In the genomic region with DNA sequence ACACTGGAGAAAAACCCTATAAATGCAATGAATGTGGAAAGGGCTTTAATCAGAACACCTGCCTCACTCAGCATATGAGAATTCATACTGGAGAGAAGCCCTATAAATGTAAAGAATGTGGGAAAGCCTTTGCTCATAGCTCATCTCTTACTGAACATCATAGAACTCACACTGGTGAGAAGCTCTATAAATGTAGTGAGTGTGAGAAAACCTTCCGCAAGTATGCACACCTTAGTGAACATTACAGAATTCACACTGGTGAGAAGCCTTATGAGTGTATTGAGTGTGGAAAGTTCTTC, we compare ENCODE assay signal across 25 cellular contexts. TPM values are rescaled to one million over a fixed set of nuclear protein-coding genes. Genes with fewer than 3 reads are reported as not detected.
"Had no signal": no experiment of that assay in that cellular context is flagged by ENCODE, and none has a peak within 500 bp of the region (broad histone marks: within the 10 kb centered on the region; RNA-seq: fewer than 3 reads in every experiment).

No MANE protein-coding gene starts in this region.

- H3K4me3 ChIP-seq: dorsolateral prefrontal cortex, esophagus muscularis mucosa, left lung, lung, right atrium auricular region had no signal

- H3K27me3 Mint-ChIP-seq: central memory CD8-positive, alpha-beta T cell; naive B cell had no signal

- H3K4me1 Mint-ChIP-seq: central memory CD8-positive, alpha-beta T cell; immature natural killer cell; nephron progenitor cell; stimulated activated effector memory CD8-positive, alpha-beta T cell treated with anti-CD3 and anti-CD28 coated beads, Interleukin-12 subunit alpha, Interleukin-12 subunit beta, amount 100 ng/mL, for 72 hours had no signal

- DNase-seq: cortex of kidney; dorsolateral prefrontal cortex; effector memory CD4-positive, alpha-beta T cell; gastrocnemius medialis; glutamatergic neuron; immature natural killer cell; left lung; mesenchymal stem cell; midbrain; naive B cell; nephron progenitor cell; posterior cingulate gyrus; stimulated activated CD4-positive, alpha-beta T cell treated with anti-CD3 and anti-CD28 coated beads, Interleukin-4, amount 100 ng/mL, for 1 hour; stimulated activated CD8-positive, alpha-beta memory T cell treated with anti-CD3 and anti-CD28 coated beads, Interleukin-4, amount 100 ng/mL, for 48 hours; stimulated activated naive CD8-positive, alpha-beta T cell treated with anti-CD3 and anti-CD28 coated beads, Interleukin-15, Interleukin-2, amounts not matched to agents 100 U/mL and 50 U/mL, for 24 hours; trophoblast cell had no signal

- H3K4me1 ChIP-seq: esophagus muscularis mucosa, gastrocnemius medialis, left lung, right atrium auricular region had no signal

- H3K27ac Mint-ChIP-seq: nephron progenitor cell; stimulated activated effector memory CD8-positive, alpha-beta T cell treated with anti-CD3 and anti-CD28 coated beads, Interleukin-12 subunit alpha, Interleukin-12 subunit beta, amount 100 ng/mL, for 72 hours had no signal

- H3K4me3 Mint-ChIP-seq: central memory CD8-positive, alpha-beta T cell; immature natural killer cell; nephron progenitor cell; stimulated activated effector memory CD8-positive, alpha-beta T cell treated with anti-CD3 and anti-CD28 coated beads, Interleukin-12 subunit alpha, Interleukin-12 subunit beta, amount 100 ng/mL, for 72 hours had no signal

- FAIRE-seq: keratinocyte had no signal

- H3K27ac ChIP-seq: dorsolateral prefrontal cortex, epithelial cell of prostate, esophagus muscularis mucosa, gastrocnemius medialis, left lung, right atrium auricular region, thoracic aorta had no signal

- H3K27me3 ChIP-seq: dorsolateral prefrontal cortex, esophagus muscularis mucosa, gastrocnemius medialis, left lung, right atrium auricular region had no signal

- ATAC-seq: gastrocnemius medialis; left lung; stimulated activated effector memory CD8-positive, alpha-beta T cell treated with anti-CD3 and anti-CD28 coated beads, Interleukin-12 subunit alpha, Interleukin-12 subunit beta, amount 100 ng/mL, for 72 hours; stimulated activated naive CD8-positive, alpha-beta T cell treated with anti-CD3 and anti-CD28 coated beads, Interleukin-15, Interleukin-2, amounts not matched to agents 100 U/mL and 50 U/mL, for 24 hours had no signal

RNA-seq across cellular contexts. Expression of a gene that starts 9.6 kb away (rescaled TPM):
- total RNA-seq: osteocyte had no signal
